ENCODE assay signal across 2 cellular contexts in the genomic region with DNA sequence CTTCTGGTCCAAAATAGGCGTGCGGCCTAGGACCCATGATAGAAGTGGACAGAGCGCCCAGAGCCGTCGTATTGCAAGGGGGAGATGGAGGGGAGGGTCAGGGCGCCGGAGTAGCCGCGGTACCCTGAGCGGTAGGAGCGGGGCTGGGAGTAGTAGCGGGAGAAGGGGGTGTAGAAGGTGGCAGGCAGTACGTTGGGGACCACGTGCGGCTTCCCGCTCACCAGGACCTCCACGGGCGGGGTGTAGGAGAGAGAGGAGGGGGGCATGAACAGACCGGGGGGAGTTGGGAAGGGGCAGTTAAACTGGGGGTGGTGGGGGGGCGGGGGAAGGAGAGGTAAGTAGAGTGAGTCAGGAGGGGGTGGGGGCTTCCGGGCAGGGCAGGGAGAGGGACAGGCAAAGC.
TF ChIP-seq lines count a peak whose summit lies in the region.

No MANE protein-coding gene starts in this region.

TF ChIP-seq in HepG2, 621 proteins besides CTCF, POLR2A, EP300 and RAD21:
- TF ChIP-seq ZBTB38 (CRISPR knock-in tag; IDR thresholded peaks at IDR 0.05), result peak; percentile 78
- TF ChIP-seq, protein P1, sequence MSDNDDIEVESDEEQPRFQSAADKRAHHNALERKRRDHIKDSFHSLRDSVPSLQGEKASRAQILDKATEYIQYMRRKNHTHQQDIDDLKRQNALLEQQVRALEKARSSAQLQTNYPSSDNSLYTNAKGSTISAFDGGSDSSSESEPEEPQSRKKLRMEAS (IDR thresholded peaks at IDR 0.05), result 0 out of 2 replicates have a peak, but pooled peaks have one; percentile 39
- TF ChIP-seq, protein P2, sequence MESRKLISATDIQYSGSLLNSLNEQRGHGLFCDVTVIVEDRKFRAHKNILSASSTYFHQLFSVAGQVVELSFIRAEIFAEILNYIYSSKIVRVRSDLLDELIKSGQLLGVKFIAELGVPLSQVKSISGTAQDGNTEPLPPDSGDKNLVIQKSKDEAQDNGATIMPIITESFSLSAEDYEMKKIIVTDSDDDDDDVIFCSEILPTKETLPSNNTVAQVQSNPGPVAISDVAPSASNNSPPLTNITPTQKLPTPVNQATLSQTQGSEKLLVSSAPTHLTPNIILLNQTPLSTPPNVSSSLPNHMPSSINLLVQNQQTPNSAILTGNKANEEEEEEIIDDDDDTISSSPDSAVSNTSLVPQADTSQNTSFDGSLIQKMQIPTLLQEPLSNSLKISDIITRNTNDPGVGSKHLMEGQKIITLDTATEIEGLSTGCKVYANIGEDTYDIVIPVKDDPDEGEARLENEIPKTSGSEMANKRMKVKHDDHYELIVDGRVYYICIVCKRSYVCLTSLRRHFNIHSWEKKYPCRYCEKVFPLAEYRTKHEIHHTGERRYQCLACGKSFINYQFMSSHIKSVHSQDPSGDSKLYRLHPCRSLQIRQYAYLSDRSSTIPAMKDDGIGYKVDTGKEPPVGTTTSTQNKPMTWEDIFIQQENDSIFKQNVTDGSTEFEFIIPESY (CRISPR knock-in tag; IDR thresholded peaks at IDR 0.05), result peak; percentile 97
- TF ChIP-seq, protein P3, sequence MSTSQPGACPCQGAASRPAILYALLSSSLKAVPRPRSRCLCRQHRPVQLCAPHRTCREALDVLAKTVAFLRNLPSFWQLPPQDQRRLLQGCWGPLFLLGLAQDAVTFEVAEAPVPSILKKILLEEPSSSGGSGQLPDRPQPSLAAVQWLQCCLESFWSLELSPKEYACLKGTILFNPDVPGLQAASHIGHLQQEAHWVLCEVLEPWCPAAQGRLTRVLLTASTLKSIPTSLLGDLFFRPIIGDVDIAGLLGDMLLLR (CRISPR knock-in tag; IDR thresholded peaks at IDR 0.05), result no peak

TF ChIP-seq in WTC11, 78 proteins besides CTCF, POLR2A, EP300 and RAD21:
- TF ChIP-seq JAZF1 (CRISPR knock-in tag; IDR thresholded peaks at IDR 0.05) (no peak), NFE2L1 (CRISPR knock-in tag; IDR thresholded peaks at IDR 0.05) (0 out of 2 replicates have a peak, but pooled peaks have one; percentile 21), ESRRA (CRISPR knock-in tag; IDR thresholded peaks at IDR 0.05; ENCODE audit: borderline replicate concordance) (no peak)
- TF ChIP-seq, protein P4, sequence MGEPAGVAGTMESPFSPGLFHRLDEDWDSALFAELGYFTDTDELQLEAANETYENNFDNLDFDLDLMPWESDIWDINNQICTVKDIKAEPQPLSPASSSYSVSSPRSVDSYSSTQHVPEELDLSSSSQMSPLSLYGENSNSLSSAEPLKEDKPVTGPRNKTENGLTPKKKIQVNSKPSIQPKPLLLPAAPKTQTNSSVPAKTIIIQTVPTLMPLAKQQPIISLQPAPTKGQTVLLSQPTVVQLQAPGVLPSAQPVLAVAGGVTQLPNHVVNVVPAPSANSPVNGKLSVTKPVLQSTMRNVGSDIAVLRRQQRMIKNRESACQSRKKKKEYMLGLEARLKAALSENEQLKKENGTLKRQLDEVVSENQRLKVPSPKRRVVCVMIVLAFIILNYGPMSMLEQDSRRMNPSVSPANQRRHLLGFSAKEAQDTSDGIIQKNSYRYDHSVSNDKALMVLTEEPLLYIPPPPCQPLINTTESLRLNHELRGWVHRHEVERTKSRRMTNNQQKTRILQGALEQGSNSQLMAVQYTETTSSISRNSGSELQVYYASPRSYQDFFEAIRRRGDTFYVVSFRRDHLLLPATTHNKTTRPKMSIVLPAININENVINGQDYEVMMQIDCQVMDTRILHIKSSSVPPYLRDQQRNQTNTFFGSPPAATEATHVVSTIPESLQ (CRISPR knock-in tag; IDR thresholded peaks at IDR 0.05), result no peak
